29 cellular contexts compared by ENCODE assay signal in the genomic region with DNA sequence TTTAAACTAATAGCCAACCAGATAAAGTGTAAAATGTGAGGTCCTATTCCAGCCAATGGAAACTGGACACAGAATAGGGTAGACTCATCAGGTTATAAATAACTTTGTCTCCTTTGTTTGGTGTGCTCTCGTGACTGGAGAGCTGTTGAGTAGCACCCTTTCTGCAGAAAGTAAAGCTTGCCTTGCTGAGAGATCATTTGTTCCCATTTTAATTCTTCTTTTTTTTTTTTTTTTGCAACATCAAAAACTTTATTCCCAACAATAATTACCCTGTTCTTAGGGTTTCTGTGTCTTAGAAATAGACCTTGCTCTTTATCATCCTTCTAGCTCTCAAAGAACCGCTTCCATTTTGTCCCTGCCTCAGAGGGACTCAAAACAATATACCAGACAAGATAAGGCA.
"Had no signal": no experiment of that assay in that cellular context is flagged by ENCODE, and none has a peak within 500 bp of the region (broad histone marks: within the 10 kb centered on the region; RNA-seq: fewer than 3 reads in every experiment).

No MANE protein-coding gene starts in this region.

- H3K36me3 ChIP-seq: left lung, lower lobe of right lung, neural progenitor cell, neutrophil, right atrium auricular region, right lobe of liver, stomach, thyroid gland, transverse colon, upper lobe of left lung, vagina had no signal

- FAIRE-seq: islet of Langerhans, kidney had no signal

- H3K9ac ChIP-seq: neural progenitor cell had no signal

- H2AFZ ChIP-seq: neural progenitor cell had no signal

- DNase-seq: hypothalamus; immature natural killer cell; kidney; left colon; left lung; lower lobe of right lung; mammary epithelial cell; mesenchymal stem cell; naive thymus-derived CD8-positive, alpha-beta T cell; nephron progenitor cell; occipital lobe; right lobe of liver; stimulated activated CD4-positive, alpha-beta T cell treated with anti-CD3 and anti-CD28 coated beads, Interleukin-1b, Interleukin-23, amount 100 ng/mL, for 48 hours; stimulated activated CD4-positive, alpha-beta T cell treated with anti-CD3 and anti-CD28 coated beads, Interleukin-2, amount 100 ng/mL, for 48 hours; stimulated activated CD4-positive, alpha-beta T cell treated with anti-CD3 and anti-CD28 coated beads, Interleukin-4, amount 100 ng/mL, for 4 hours; stimulated activated CD8-positive, alpha-beta memory T cell treated with anti-CD3 and anti-CD28 coated beads, Interleukin-4, amount 100 ng/mL, for 48 hours; stimulated activated naive CD8-positive, alpha-beta T cell treated with anti-CD3 and anti-CD28 coated beads, Interleukin-15, Interleukin-2, amounts not matched to agents 100 U/mL and 50 U/mL, for 24 hours; stomach; testis; thyroid gland; transverse colon; upper lobe of left lung had no signal

- H3K9me3 ChIP-seq: neutrophil, testis, thyroid gland, transverse colon, vagina had no signal

- H3K4me3 ChIP-seq: left lung, lower lobe of right lung, neural progenitor cell, right atrium auricular region, right lobe of liver, smooth muscle cell, stomach, testis, thyroid gland, transverse colon, upper lobe of left lung, vagina had no signal

- H3K27me3 ChIP-seq: left lung, neural progenitor cell, neutrophil, right atrium auricular region, right lobe of liver, stomach, testis, thyroid gland, transverse colon, upper lobe of left lung, vagina had no signal

- ATAC-seq: left colon; left lung; lower lobe of right lung; naive thymus-derived CD8-positive, alpha-beta T cell; right lobe of liver; stimulated activated memory B cell treated with anti-CD40 and anti-IgM and Interleukin-4, amounts not matched to agents 10 μg/mL and 1 μg/mL and 100 μg/mL, for 72 hours; stimulated activated naive CD8-positive, alpha-beta T cell treated with anti-CD3 and anti-CD28 coated beads, Interleukin-15, Interleukin-2, amounts not matched to agents 100 U/mL and 50 U/mL, for 24 hours had no signal

- H3K4me1 ChIP-seq: right lobe of liver, thyroid gland, transverse colon, upper lobe of left lung had no signal

- H3K27ac ChIP-seq: left lung, lower lobe of right lung, neural progenitor cell, neutrophil, right atrium auricular region, right lobe of liver, stomach, testis, thyroid gland, transverse colon, upper lobe of left lung, vagina had no signal

- H3K4me2 ChIP-seq: neural progenitor cell, smooth muscle cell had no signal
